ENCODE assay signal across 8 cellular contexts in the genomic region with DNA sequence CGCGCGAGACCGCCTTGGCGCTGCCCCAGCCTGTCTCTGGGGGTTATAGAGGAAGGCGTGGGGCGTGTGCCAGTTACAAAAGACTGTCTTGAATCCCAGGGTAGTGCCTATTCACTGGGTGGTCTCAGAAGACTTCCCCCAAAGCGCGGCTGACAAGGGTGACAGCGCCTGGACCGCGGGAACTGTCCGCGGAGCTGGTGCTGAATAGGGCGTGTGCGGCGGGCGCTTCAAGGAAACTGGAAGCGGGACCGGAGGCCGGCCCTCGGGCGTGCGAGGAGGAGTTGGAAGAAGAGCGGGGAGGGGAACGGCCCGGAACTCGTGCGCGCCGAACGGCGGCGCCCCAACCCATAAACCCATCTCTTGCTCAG. TPM values are rescaled to one million over a fixed set of nuclear protein-coding genes. Genes with fewer than 3 reads are reported as not detected.
DNase-seq lines count a peak whose midpoint lies in the region; ATAC-seq, FAIRE-seq and TF ChIP-seq lines count a peak whose summit lies in the region.

No MANE protein-coding gene starts in this region.

- no peak for FAIRE-seq in A549 (lab: Jason Lieb, UNC)

- TF ChIP-seq POLR2A in A549 (IDR thresholded peaks at IDR 0.05; ENCODE audit: low read length) = no peak

- H3K9me3 Mint-ChIP-seq in mesothelial cell of epicardium = no peaks in the 10 kb centered on the region
- H3K9me3 Mint-ChIP-seq in type B pancreatic cell = no peaks in the 10 kb centered on the region

- H3K4me1 ChIP-seq in A549 (peaks cover 18% of the 10 kb centered on the region; the same call in 2 of the 3 replicates), HEK293 (ENCODE audit: control insufficient read depth, insufficient read depth, low read length) (peaks cover 4% of the 10 kb centered on the region; the same call in 1 of the 2 replicates)

- H3K36me3 ChIP-seq in HEK293 (ENCODE audit: control insufficient read depth in 2 of 2, insufficient read depth in 1 of 2, low read length in 2 of 2) = no peaks in the 10 kb centered on the region
- no peaks in the 10 kb centered on the region for H3K36me3 ChIP-seq in WERI-Rb-1

- peaks cover 5% of the 10 kb centered on the region; the same call in 2 of the 3 replicates for H3K9me3 ChIP-seq in A549
- no peaks in the 10 kb centered on the region for H3K9me3 ChIP-seq in HEK293 (ENCODE audit: control insufficient read depth, insufficient read depth, low read depth, low read length)
- H3K9me3 ChIP-seq in WERI-Rb-1 (ENCODE audit: severe bottlenecking) = peaks cover 3% of the 10 kb centered on the region

- H3K4me2 ChIP-seq in A549 = peak overlapping the region; percentile 95

- TF ChIP-seq CTCF in A549 (IDR thresholded peaks at IDR 0.05) = no peak
- no peak for TF ChIP-seq CTCF in HEK293 (tag by site-specific recombination; IDR thresholded peaks at IDR 0.05)
- no peak for TF ChIP-seq CTCF in WERI-Rb-1 (IDR thresholded peaks at IDR 0.05; ENCODE audit: low read depth, low read length)
- no peak for TF ChIP-seq CTCF in mesothelial cell of epicardium (IDR thresholded peaks at IDR 0.05; ENCODE audit: unreplicated experiment)
- no peak for TF ChIP-seq CTCF in type B pancreatic cell (conservative IDR thresholded peaks at IDR 0.05)

- peaks cover 97% of the 10 kb centered on the region for H3K27me3 Mint-ChIP-seq in mesothelial cell of epicardium (ENCODE audit: low read depth)
- peaks cover 95% of the 10 kb centered on the region for H3K27me3 Mint-ChIP-seq in type B pancreatic cell

- H3K4me3 Mint-ChIP-seq in mesothelial cell of epicardium = peak overlapping the region; percentile 55
- H3K4me3 Mint-ChIP-seq in type B pancreatic cell = peak overlapping the region; percentile 79

- TF ChIP-seq EP300 in A549 (IDR thresholded peaks at IDR 0.05) = no peak

- 18% methylated on average over 34 of the region's 34 CpGs for WGBS in A549 (ENCODE audit: missing lambda C conversion rate)

- H3K27ac Mint-ChIP-seq in mesothelial cell of epicardium (no peak overlapping the region), type B pancreatic cell (no peak overlapping the region)

- no peaks in the 10 kb centered on the region for H3K36me3 Mint-ChIP-seq in mesothelial cell of epicardium
- H3K36me3 Mint-ChIP-seq in type B pancreatic cell = no peaks in the 10 kb centered on the region

- H3K4me3 ChIP-seq in A549 (peak overlapping the region; percentile 58), HEK293 (ENCODE audit: low read depth, low read length) (peak overlapping the region; percentile 2), WERI-Rb-1 (ENCODE audit: low read depth, low read length) (peak overlapping the region; percentile 63)

- peak; percentile 41 to 65 for DNase-seq in A549 (ENCODE audit: low read depth in 1 of 2, low spot score in 1 of 2)
- DNase-seq in WERI-Rb-1 = no peak
- DNase-seq in ecto neural progenitor cell (ENCODE audit: low spot score) = peak; percentile 91
- peak; percentile 60 to 81 for DNase-seq in mesothelial cell of epicardium (ENCODE audit: low spot score in 2 of 2, unreplicated experiment in 2 of 2)
- DNase-seq in type B pancreatic cell (ENCODE audit: extremely low spot score, unreplicated experiment) = peak; percentile 77
- no peak for DNase-seq in mesenteric fat pad (ENCODE audit: low spot score)

- H3K27ac ChIP-seq in A549 (no peak overlapping the region), HEK293 (ENCODE audit: extremely low read depth, low read depth, low read length) (no peak overlapping the region), WERI-Rb-1 (no peak overlapping the region)

- POLR2A ChIA-PET in A549 (lab: Yijun Ruan, JAX) = interaction anchor here (1.5 kb wide), 1 partner anchor 11 kb away, joined by 3 read pairs; no protein-coding TSS in a partner anchor
- POLR2A ChIA-PET in HEK293 (lab: Yijun Ruan, JAX) = interaction anchor here (3.3 kb wide), 1 partner anchor 57 kb away, joined by 12 read pairs; the partner anchor contains the start of genes CCT7 and PRADC1

- ATAC-seq in A549 (peak; percentile 23 to 53; a peak in 5 of 6 replicates), HG03095 (IDR thresholded peaks at IDR 0.05; ENCODE audit: unreplicated experiment) (no peak)

- H3K27me3 ChIP-seq in WERI-Rb-1 (ENCODE audit: insufficient read depth, low read depth, severe bottlenecking) = peaks cover 54% of the 10 kb centered on the region

- TF ChIP-seq RAD21 in A549 (conservative IDR thresholded peaks at IDR 0.05 in 1 of 2, IDR thresholded peaks at IDR 0.05 in 1 of 2) = no peak

- CTCF ChIA-PET in A549 (lab: Yijun Ruan, JAX) (interaction anchor here (1.0 to 8.9 kb wide), 24 partner anchors 9 to 245 kb away, joined by 3 to 107 read pairs (median 9); partner anchors contain the start of genes CCT7 and PRADC1), HEK293 (lab: Yijun Ruan, JAX) (interaction anchor here (0.7 to 3.4 kb wide), 15 partner anchors 10 to 108 kb away, joined by 3 to 23 read pairs (median 5); partner anchors contain the start of gene PRADC1)

- H3K4me1 Mint-ChIP-seq in mesothelial cell of epicardium (peaks cover 4% of the 10 kb centered on the region), type B pancreatic cell (ENCODE audit: unreplicated experiment) (no peaks in the 10 kb centered on the region)

TF ChIP-seq in A549, 52 proteins besides CTCF, POLR2A, EP300 and RAD21 (continues in another document):
- TF ChIP-seq EHMT2 (IDR thresholded peaks at IDR 0.05; ENCODE audit: low read depth) = peak; percentile 82
- no peak for TF ChIP-seq MYC (IDR thresholded peaks at IDR 0.05; ENCODE audit: borderline replicate concordance, low read length)

TF ChIP-seq in HEK293, 187 proteins besides CTCF, POLR2A, EP300 and RAD21 (continues in another document):
- 0 out of 2 replicates have a peak, but pooled peaks have one; percentile 40 for TF ChIP-seq SP3 (tag by site-specific recombination; IDR thresholded peaks at IDR 0.05)
- peak; percentile 48; the same call in 1 of the 2 replicates for TF ChIP-seq KLF16 (tag by site-specific recombination; IDR thresholded peaks at IDR 0.05)
- 0 out of 2 replicates have a peak, but pooled peaks have one; percentile 10 for TF ChIP-seq ZNF629 (tag by site-specific recombination; IDR thresholded peaks at IDR 0.05)
- TF ChIP-seq HOXA7 (CRISPR knock-in tag; IDR thresholded peaks at IDR 0.05; ENCODE audit: borderline replicate concordance) = no peak
- TF ChIP-seq, protein P1, sequence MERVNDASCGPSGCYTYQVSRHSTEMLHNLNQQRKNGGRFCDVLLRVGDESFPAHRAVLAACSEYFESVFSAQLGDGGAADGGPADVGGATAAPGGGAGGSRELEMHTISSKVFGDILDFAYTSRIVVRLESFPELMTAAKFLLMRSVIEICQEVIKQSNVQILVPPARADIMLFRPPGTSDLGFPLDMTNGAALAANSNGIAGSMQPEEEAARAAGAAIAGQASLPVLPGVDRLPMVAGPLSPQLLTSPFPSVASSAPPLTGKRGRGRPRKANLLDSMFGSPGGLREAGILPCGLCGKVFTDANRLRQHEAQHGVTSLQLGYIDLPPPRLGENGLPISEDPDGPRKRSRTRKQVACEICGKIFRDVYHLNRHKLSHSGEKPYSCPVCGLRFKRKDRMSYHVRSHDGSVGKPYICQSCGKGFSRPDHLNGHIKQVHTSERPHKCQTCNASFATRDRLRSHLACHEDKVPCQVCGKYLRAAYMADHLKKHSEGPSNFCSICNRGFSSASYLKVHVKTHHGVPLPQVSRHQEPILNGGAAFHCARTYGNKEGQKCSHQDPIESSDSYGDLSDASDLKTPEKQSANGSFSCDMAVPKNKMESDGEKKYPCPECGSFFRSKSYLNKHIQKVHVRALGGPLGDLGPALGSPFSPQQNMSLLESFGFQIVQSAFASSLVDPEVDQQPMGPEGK (tag by site-specific recombination; IDR thresholded peaks at IDR 0.05) = 0 out of 2 replicates have a peak, but pooled peaks have one; percentile 25
- TF ChIP-seq ZNF664 (tag by site-specific recombination; IDR thresholded peaks at IDR 0.05) = no peak
- peak; percentile 61; the same call in 1 of the 2 replicates for TF ChIP-seq ZNF341 (tag by site-specific recombination; IDR thresholded peaks at IDR 0.05; ENCODE audit: low read depth)
- peak; percentile 47 for TF ChIP-seq ZBTB8A (tag by site-specific recombination; IDR thresholded peaks at IDR 0.05)

RNA-seq across cellular contexts. Expression of gene EGR4, which starts 2.3 kb away (rescaled TPM):
- polyA plus RNA-seq in A549 (2011; rRNA removed) (0.03 TPM in 1 of 2 replicates, not detected in the other), A549 (2017; fragmentation: RNase III; extraction: RNeasy Plus Mini Kit Qiagen cat#74134 plus additional on column Dnase treatment) (not detected in 3 replicates)
- 0.05 and 0.12 TPM in 2 replicates for polyA plus RNA-seq in A549 (2012; cell fraction: cytosol; rRNA removed)
- polyA plus RNA-seq in A549 (2012; cell fraction: nucleus; rRNA removed) = 0.18 and 0.26 TPM in 2 replicates
- polyA minus RNA-seq in A549 (2011; rRNA and poly(A)+ RNA removed) = 0.10 TPM in 1 of 2 replicates, not detected in the other
- total RNA-seq in mesothelial cell of epicardium (0.34 to 0.49 TPM (median 0.36 TPM) in 3 replicates), type B pancreatic cell (ENCODE audit: low replicate concordance) (0.19 and 1.2 TPM in 2 replicates), mesenteric fat pad (not detected)

RNA-seq across cellular contexts. Expression of gene FBXO41, which starts 6.8 kb away (rescaled TPM):
- 3.2 and 4.8 TPM in 2 replicates for polyA plus RNA-seq in A549 (2011; rRNA removed)
- polyA plus RNA-seq in A549 (2012; cell fraction: cytosol; rRNA removed) = 2.9 and 4.4 TPM in 2 replicates
- polyA plus RNA-seq in A549 (2012; cell fraction: nucleus; rRNA removed) = 12.7 and 13.0 TPM in 2 replicates
- 5.0 to 7.0 TPM (median 6.4 TPM) in 3 replicates for polyA plus RNA-seq in A549 (2017; fragmentation: RNase III; extraction: RNeasy Plus Mini Kit Qiagen cat#74134 plus additional on column Dnase treatment)
- polyA minus RNA-seq in A549 (2011; rRNA and poly(A)+ RNA removed) = 4.7 and 5.1 TPM in 2 replicates
- 7.6 to 8.1 TPM (median 7.8 TPM) in 3 replicates for total RNA-seq in mesothelial cell of epicardium
- 5.2 and 5.5 TPM in 2 replicates for total RNA-seq in type B pancreatic cell (ENCODE audit: low replicate concordance)
- 1.7 TPM for total RNA-seq in mesenteric fat pad

RNA-seq across cellular contexts. Expression of gene CCT7, which starts 57.0 kb away (rescaled TPM):
- polyA plus RNA-seq in A549 (2011; rRNA removed) (685 and 775 TPM in 2 replicates), A549 (2017; fragmentation: RNase III; extraction: RNeasy Plus Mini Kit Qiagen cat#74134 plus additional on column Dnase treatment) (750 to 850 TPM (median 838 TPM) in 3 replicates)
- 758 and 765 TPM in 2 replicates for polyA plus RNA-seq in A549 (2012; cell fraction: cytosol; rRNA removed)
- 705 and 733 TPM in 2 replicates for polyA plus RNA-seq in A549 (2012; cell fraction: nucleus; rRNA removed)
- 729 and 802 TPM in 2 replicates for polyA minus RNA-seq in A549 (2011; rRNA and poly(A)+ RNA removed)
- total RNA-seq in mesothelial cell of epicardium (217 to 220 TPM (median 218 TPM) in 3 replicates), type B pancreatic cell (ENCODE audit: low replicate concordance) (256 and 300 TPM in 2 replicates), mesenteric fat pad (190 TPM)

RNA-seq across cellular contexts. Expression of gene PRADC1, which starts 58.0 kb away (rescaled TPM):
- polyA plus RNA-seq in A549 (2011; rRNA removed) (9.5 and 11.2 TPM in 2 replicates), A549 (2017; fragmentation: RNase III; extraction: RNeasy Plus Mini Kit Qiagen cat#74134 plus additional on column Dnase treatment) (12.1 to 13.9 TPM (median 12.4 TPM) in 3 replicates)
- 19.3 and 26.0 TPM in 2 replicates for polyA plus RNA-seq in A549 (2012; cell fraction: cytosol; rRNA removed)
- 11.1 and 12.5 TPM in 2 replicates for polyA plus RNA-seq in A549 (2012; cell fraction: nucleus; rRNA removed)
- 12.2 and 14.2 TPM in 2 replicates for polyA minus RNA-seq in A549 (2011; rRNA and poly(A)+ RNA removed)
- total RNA-seq in mesothelial cell of epicardium (5.9 to 6.9 TPM (median 6.6 TPM) in 3 replicates), type B pancreatic cell (ENCODE audit: low replicate concordance) (16.3 and 19.6 TPM in 2 replicates), mesenteric fat pad (31.1 TPM)

Comparison
In these comparisons a context has a peak if more than half of its experiments do, and no peak if none do; other contexts are left out.
1. DNase-seq: peak in A549 (2 of 2), ecto neural progenitor cell (single experiment), mesothelial cell of epicardium (2 of 2) and type B pancreatic cell (single experiment); none in WERI-Rb-1 (single experiment) and mesenteric fat pad (single experiment).
2. H3K4me3 ChIP-seq: peak in every context shown above with its lines; median percentile 63 in WERI-Rb-1; 58 in A549; 2 in HEK293.
3. Of the 5 proteins assayed by ChIP-seq in both HEK293 and A549: peak only in HEK293: none; only in A549: none; in both: REST; in neither: 4.